Comparison of ENCODE assay signal across 8 cellular contexts in genomic region chr9:120619751-120620655, GRCh38. TPM values are rescaled to one million over a fixed set of nuclear protein-coding genes. Genes with fewer than 3 reads are reported as not detected.
A peak's percentile ranks its signal among the peaks of the same experiment; 100 is the strongest.
DNase-seq lines count a peak whose midpoint lies in the region; ATAC-seq and TF ChIP-seq lines count a peak whose summit lies in the region.

No MANE protein-coding gene starts in this region.

- no peak overlapping the region for H3K4me3 ChIP-seq in mesendoderm (ENCODE audit: low read length)

- no peaks in the 10 kb centered on the region for H3K9me3 Mint-ChIP-seq in activated CD8-positive, alpha-beta T cell treated with anti-CD3 and anti-CD28 coated beads for 36 hours
- no peaks in the 10 kb centered on the region for H3K9me3 Mint-ChIP-seq in effector memory CD8-positive, alpha-beta T cell

- no peaks in the 10 kb centered on the region for H3K27me3 Mint-ChIP-seq in activated CD8-positive, alpha-beta T cell treated with anti-CD3 and anti-CD28 coated beads for 36 hours
- no peaks in the 10 kb centered on the region for H3K27me3 Mint-ChIP-seq in effector memory CD8-positive, alpha-beta T cell

- H3K27me3 ChIP-seq in mesendoderm (ENCODE audit: insufficient read depth, low read length, poor library complexity): no peaks in the 10 kb centered on the region

- no peak overlapping the region for H3K4ac ChIP-seq in mesendoderm (ENCODE audit: low read depth, low read length)

- no CpG with 5 or more reads among the region's 8 CpGs for WGBS in mesendoderm (ENCODE audit: extremely low coverage, insufficient coverage, low lambda C conversion rate)

- no peak overlapping the region for H2BK5ac ChIP-seq in mesendoderm (ENCODE audit: low read length)

- H3K9ac ChIP-seq in mesendoderm (ENCODE audit: low read length): no peak overlapping the region

- H4K5ac ChIP-seq in mesendoderm (ENCODE audit: low read length): no peak overlapping the region

- H3K79me2 ChIP-seq in mesendoderm (ENCODE audit: control insufficient read depth, insufficient read depth, low read length): no peaks in the 10 kb centered on the region

- no peak overlapping the region for H3K4me3 Mint-ChIP-seq in activated CD8-positive, alpha-beta T cell treated with anti-CD3 and anti-CD28 coated beads for 36 hours
- no peak overlapping the region for H3K4me3 Mint-ChIP-seq in effector memory CD8-positive, alpha-beta T cell

- ATAC-seq in HG03439 (IDR thresholded peaks at IDR 0.05; ENCODE audit: unreplicated experiment): peak; percentile 61
- peak; percentile 86 for ATAC-seq in activated CD8-positive, alpha-beta T cell treated with anti-CD3 and anti-CD28 coated beads for 36 hours
- ATAC-seq in effector memory CD8-positive, alpha-beta T cell (replicated peaks): peak; percentile 90
- ATAC-seq in GM19023 (IDR thresholded peaks at IDR 0.05; ENCODE audit: unreplicated experiment): no peak

- CTCF ChIA-PET in activated CD8-positive, alpha-beta T cell treated with anti-CD3 and anti-CD28 coated beads for 36 hours (lab: Charles Lee): interaction anchor here (0.6 to 1.4 kb wide), 21 partner anchors 9 to 397 kb away, joined by 3 to 10 read pairs (median 4); no protein-coding TSS in a partner anchor

- peak; percentile 93 for TF ChIP-seq CTCF in activated CD8-positive, alpha-beta T cell treated with anti-CD3 and anti-CD28 coated beads for 36 hours (IDR thresholded peaks at IDR 0.05)

- H3K56ac ChIP-seq in mesendoderm (ENCODE audit: low read length): no peak overlapping the region

- no peak overlapping the region for H3K23ac ChIP-seq in mesendoderm (ENCODE audit: low read length)

- POLR2A ChIA-PET in activated CD8-positive, alpha-beta T cell treated with anti-CD3 and anti-CD28 coated beads for 36 hours (lab: Charles Lee): no interaction called here

- H4K8ac ChIP-seq in mesendoderm (ENCODE audit: low read depth, low read length): no peak overlapping the region

- H3K36me3 ChIP-seq in mesendoderm (ENCODE audit: control insufficient read depth, insufficient read depth, low read length): no peaks in the 10 kb centered on the region

- H3K27ac Mint-ChIP-seq in activated CD8-positive, alpha-beta T cell treated with anti-CD3 and anti-CD28 coated beads for 36 hours: no peak overlapping the region
- H3K27ac Mint-ChIP-seq in effector memory CD8-positive, alpha-beta T cell: no peak overlapping the region

- DNase-seq in GF-D8 (lab: John Stamatoyannopoulos, UW) (peak; percentile 29), NCI-H748 (lab: John Stamatoyannopoulos, UW; ENCODE audit: unreplicated experiment) (peak; percentile 71), mesendoderm (peak; percentile 64)
- DNase-seq in activated CD8-positive, alpha-beta T cell treated with anti-CD3 and anti-CD28 coated beads for 36 hours: peak; percentile 79
- peak; percentile 44 to 55 (median 44) for DNase-seq in effector memory CD8-positive, alpha-beta T cell
- peak; percentile 6 to 37 for DNase-seq in stimulated activated CD8-positive, alpha-beta memory T cell treated with anti-CD3 and anti-CD28 coated beads, Interleukin-4, amount 100 ng/mL, for 1 hour (ENCODE audit: low read depth in 2 of 2, low spot score in 1 of 2)

- no peak overlapping the region for H2BK120ac ChIP-seq in mesendoderm (ENCODE audit: low read depth, low read length)

- H3K4me1 Mint-ChIP-seq in activated CD8-positive, alpha-beta T cell treated with anti-CD3 and anti-CD28 coated beads for 36 hours (ENCODE audit: low read depth): peaks cover 7% of the 10 kb centered on the region
- peaks cover 0 to 6% of the 10 kb centered on the region in 2 donors for H3K4me1 Mint-ChIP-seq in effector memory CD8-positive, alpha-beta T cell (ENCODE audit: low read depth in 2 of 2)

- no peak overlapping the region for H3K27ac ChIP-seq in mesendoderm (ENCODE audit: low read depth, low read length)

- H3K36me3 Mint-ChIP-seq in activated CD8-positive, alpha-beta T cell treated with anti-CD3 and anti-CD28 coated beads for 36 hours (ENCODE audit: low read depth): no peaks in the 10 kb centered on the region
- no peaks in the 10 kb centered on the region for H3K36me3 Mint-ChIP-seq in effector memory CD8-positive, alpha-beta T cell (ENCODE audit: insufficient read depth)

- no peak overlapping the region for H2AK5ac ChIP-seq in mesendoderm (ENCODE audit: low read length)

- H3K79me1 ChIP-seq in mesendoderm (ENCODE audit: low read length): no peaks in the 10 kb centered on the region

- no peak overlapping the region for H3K18ac ChIP-seq in mesendoderm (ENCODE audit: low read length)

- intact Hi-C loops in activated CD8-positive, alpha-beta T cell treated with anti-CD3 and anti-CD28 coated beads for 36 hours (cut with micrococcal nuclease): no loop called here

- H3K4me2 ChIP-seq in mesendoderm (ENCODE audit: low read length): no peak overlapping the region

- no peaks in the 10 kb centered on the region for H3K4me1 ChIP-seq in mesendoderm (ENCODE audit: control insufficient read depth, low read depth, low read length)

- no peak overlapping the region for H2BK15ac ChIP-seq in mesendoderm (replicated peaks; ENCODE audit: low read depth)

RNA-seq across cellular contexts. Expression of gene CDK5RAP2, which starts 40.0 kb away (rescaled TPM):
- total RNA-seq in activated CD8-positive, alpha-beta T cell treated with anti-CD3 and anti-CD28 coated beads for 36 hours: 10 to 100 TPM; 61.5 to 67.6 TPM
- polyA plus RNA-seq in mesendoderm (2013, experiment 1 of 2): 20.0 TPM
- polyA plus RNA-seq in mesendoderm (2013, experiment 2 of 2): 20.2 TPM

Comparison
In these comparisons a context has a peak if more than half of its experiments do, and no peak if none do; other contexts are left out.
1. DNase-seq: peak in every context shown above with its lines; median percentile 79 in activated CD8-positive, alpha-beta T cell treated with anti-CD3 and anti-CD28 coated beads for 36 hours; 71 in NCI-H748; 64 in mesendoderm; 44 in effector memory CD8-positive, alpha-beta T cell; 29 in GF-D8; 22 in stimulated activated CD8-positive, alpha-beta memory T cell treated with anti-CD3 and anti-CD28 coated beads, Interleukin-4, amount 100 ng/mL, for 1 hour.